ENCODE assay signal across 1 cellular context in genomic region chr3:183697610-183698317, GRCh38.
A peak's percentile ranks its signal among the peaks of the same experiment; 100 is the strongest.
TF ChIP-seq lines count a peak whose summit lies in the region.

Gene YEATS2, plus strand, starts transcription at chr3:183697797. Its CDS starts 17,366 bp downstream, at chr3:183715163.

TF ChIP-seq in HepG2, 621 proteins besides CTCF, POLR2A, EP300 and RAD21 (continued from another document and continues in another):
- TF ChIP-seq GMEB2 (CRISPR knock-in tag; IDR thresholded peaks at IDR 0.05; ENCODE audit: low read depth) = 0 out of 2 replicates have a peak, but pooled peaks have one; percentile 21
- TF ChIP-seq NFYC (CRISPR knock-in tag; IDR thresholded peaks at IDR 0.05) = no peak; the same call in 1 of the 2 replicates
- no peak for TF ChIP-seq KDM2A (CRISPR knock-in tag; IDR thresholded peaks at IDR 0.05; ENCODE audit: borderline replicate concordance, low read depth)
- TF ChIP-seq ZNF382 (CRISPR knock-in tag; IDR thresholded peaks at IDR 0.05; ENCODE audit: borderline replicate concordance) = no peak
- peak; percentile 64; the same call in 1 of the 2 replicates for TF ChIP-seq NFKB2 (CRISPR knock-in tag; IDR thresholded peaks at IDR 0.05; ENCODE audit: borderline replicate concordance)
- TF ChIP-seq U2AF1 (optimal IDR thresholded peaks at IDR 0.05; ENCODE audit: low read depth, low read length) = no peak
- TF ChIP-seq BRF2 (CRISPR knock-in tag; IDR thresholded peaks at IDR 0.05) = peak; percentile 50; the same call in 1 of the 2 replicates
- no peak for TF ChIP-seq JUNB (CRISPR knock-in tag; IDR thresholded peaks at IDR 0.05; ENCODE audit: borderline replicate concordance)
- peak; percentile 25; the same call in 1 of the 2 replicates for TF ChIP-seq ZBTB7A (CRISPR knock-in tag; IDR thresholded peaks at IDR 0.05)
- TF ChIP-seq ZNF749 (CRISPR knock-in tag; IDR thresholded peaks at IDR 0.05; ENCODE audit: borderline replicate concordance) = 0 out of 2 replicates have a peak, but pooled peaks have one; percentile 28
- TF ChIP-seq MED8 (CRISPR knock-in tag; IDR thresholded peaks at IDR 0.05; ENCODE audit: insufficient replicate concordance) = peak; percentile 26
- TF ChIP-seq RBFOX2 (IDR thresholded peaks at IDR 0.05; ENCODE audit: low read depth, low read length) = peak; percentile 85
- peak; percentile 41 for TF ChIP-seq HNRNPK (IDR thresholded peaks at IDR 0.05; ENCODE audit: low read depth, low read length, poor library complexity, severe bottlenecking)
- peak; percentile 35; the same call in 1 of the 2 replicates for TF ChIP-seq ZNF691 (CRISPR knock-in tag; IDR thresholded peaks at IDR 0.05; ENCODE audit: borderline replicate concordance, low read depth)
- no peak; the same call in 1 of the 2 replicates for TF ChIP-seq ZSCAN21 (CRISPR knock-in tag; IDR thresholded peaks at IDR 0.05; ENCODE audit: borderline replicate concordance)
- peak; percentile 70; the same call in 1 of the 2 replicates for TF ChIP-seq ZNF709 (CRISPR knock-in tag; IDR thresholded peaks at IDR 0.05)
- no peak for TF ChIP-seq ZBTB20 (CRISPR knock-in tag; IDR thresholded peaks at IDR 0.05; ENCODE audit: borderline replicate concordance, low read depth)
- TF ChIP-seq HINFP (CRISPR knock-in tag; IDR thresholded peaks at IDR 0.05; ENCODE audit: low read depth) = no peak
- peak; percentile 60; the same call in 1 of the 2 replicates for TF ChIP-seq TFDP2 (CRISPR knock-in tag; IDR thresholded peaks at IDR 0.05)
- 0 out of 2 replicates have a peak, but pooled peaks have one; percentile 45 for TF ChIP-seq BCL3 (CRISPR knock-in tag; IDR thresholded peaks at IDR 0.05)
- no peak; the same call in 1 of the 2 replicates for TF ChIP-seq ZNF556 (CRISPR knock-in tag; IDR thresholded peaks at IDR 0.05; ENCODE audit: borderline replicate concordance)
- no peak for TF ChIP-seq FOXA3 (CRISPR knock-in tag; IDR thresholded peaks at IDR 0.05)
- TF ChIP-seq CREBL2 (CRISPR knock-in tag; IDR thresholded peaks at IDR 0.05; ENCODE audit: borderline replicate concordance) = no peak
- no peak for TF ChIP-seq KAT2B (IDR thresholded peaks at IDR 0.05; ENCODE audit: borderline replicate concordance, low read depth, low read length)
- TF ChIP-seq ZBTB14 (CRISPR knock-in tag; IDR thresholded peaks at IDR 0.05) = peak; percentile 98
- peak; percentile 46 for TF ChIP-seq PAXIP1 (CRISPR knock-in tag; conservative IDR thresholded peaks at IDR 0.05)
- TF ChIP-seq ZNF546 (CRISPR knock-in tag; conservative IDR thresholded peaks at IDR 0.05) = peak; percentile 66; the same call in 1 of the 2 replicates
- no peak for TF ChIP-seq ZNF513 (CRISPR knock-in tag; conservative IDR thresholded peaks at IDR 0.05)
- TF ChIP-seq ZNF430 (CRISPR knock-in tag; IDR thresholded peaks at IDR 0.05) = peak; percentile 82; the same call in 1 of the 2 replicates
- no peak for TF ChIP-seq FOXJ3 (CRISPR knock-in tag; IDR thresholded peaks at IDR 0.05; ENCODE audit: borderline replicate concordance)
- TF ChIP-seq ARID4A (CRISPR knock-in tag; IDR thresholded peaks at IDR 0.05; ENCODE audit: borderline replicate concordance) = peak; percentile 90
- peak; percentile 45; the same call in 1 of the 2 replicates for TF ChIP-seq ZBTB26 (CRISPR knock-in tag; IDR thresholded peaks at IDR 0.05; ENCODE audit: borderline replicate concordance)
- TF ChIP-seq ZNF354B (CRISPR knock-in tag; IDR thresholded peaks at IDR 0.05) = no peak
